ENCODE assay signal across 10 cellular contexts in the genomic region with DNA sequence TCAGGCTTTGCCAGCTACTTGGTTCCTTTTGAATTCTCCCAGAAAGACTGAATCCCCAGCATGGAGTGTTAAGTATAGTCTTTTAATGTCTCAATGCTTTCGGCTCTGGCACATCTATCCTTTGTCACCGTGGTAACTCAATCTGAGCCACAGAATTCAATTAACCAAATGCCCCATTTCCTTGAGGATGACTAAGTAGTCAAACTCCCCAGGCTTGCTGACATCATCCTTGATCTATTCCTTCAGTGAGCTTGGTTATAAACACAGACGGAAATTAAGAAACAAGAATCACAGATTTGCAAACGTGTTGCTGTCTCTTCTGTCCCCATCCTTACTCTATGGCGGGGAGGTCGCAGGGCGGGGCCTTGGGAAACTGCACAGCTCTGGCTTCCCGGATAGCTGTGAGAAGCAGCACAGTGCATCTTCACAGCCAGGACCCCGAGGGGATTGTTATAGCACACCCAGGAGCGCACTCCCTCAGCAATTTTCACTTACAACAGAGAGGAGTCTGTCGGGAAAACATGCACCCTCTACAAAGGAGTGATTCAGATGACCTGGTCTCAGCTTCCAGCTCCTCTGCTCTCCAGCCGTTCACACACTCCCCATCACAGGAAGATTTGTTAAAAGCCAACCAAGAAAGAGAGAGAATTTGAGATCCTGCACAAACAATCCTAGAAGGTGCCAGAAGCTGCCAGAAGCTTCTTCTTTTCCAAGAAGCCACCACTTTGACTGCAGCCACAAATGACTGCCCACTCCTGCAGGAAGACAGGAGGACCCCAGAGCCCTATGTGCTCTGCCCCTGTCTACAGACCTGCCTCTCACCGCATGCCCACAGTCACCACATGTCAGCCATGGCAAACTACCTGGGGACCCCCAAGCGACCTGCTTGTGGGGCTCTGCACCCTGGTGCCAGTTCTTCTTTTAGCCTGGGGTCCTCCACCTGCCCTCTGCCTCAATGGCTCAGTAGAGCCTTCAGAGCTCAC. TPM values are rescaled to one million over a fixed set of nuclear protein-coding genes. Genes with fewer than 3 reads are reported as not detected.
DNase-seq lines count a peak whose midpoint lies in the region; ATAC-seq, FAIRE-seq and TF ChIP-seq lines count a peak whose summit lies in the region.
"Had no signal": no experiment of that assay in that cellular context is flagged by ENCODE, and none has a peak within 500 bp of the region (broad histone marks: within the 10 kb centered on the region; RNA-seq: fewer than 3 reads in every experiment).

No MANE protein-coding gene starts in this region.

- peak overlapping the region; percentile 78 for H3K9ac ChIP-seq in astrocyte (ENCODE audit: low read length)

- H3K9me3 ChIP-seq in A549 = no peaks in the 10 kb centered on the region
- no peaks in the 10 kb centered on the region for H3K9me3 ChIP-seq in astrocyte (ENCODE audit: insufficient read depth, low read depth, low read length)

- H3K4me2 ChIP-seq in A549 (peak overlapping the region; percentile 91), astrocyte (ENCODE audit: low read length) (peak overlapping the region; percentile 87)

- TF ChIP-seq CTCF in A549 (IDR thresholded peaks at IDR 0.05) (no peak), astrocyte (IDR thresholded peaks at IDR 0.05; ENCODE audit: insufficient read depth, low read depth, low read length) (no peak), GM13977 (IDR thresholded peaks at IDR 0.05; ENCODE audit: extremely low read depth, insufficient read depth, missing control alignments) (no peak)

- no peak for TF ChIP-seq POLR2A in A549 (IDR thresholded peaks at IDR 0.05; ENCODE audit: low read length)

- no peaks in the 10 kb centered on the region for H3K79me2 ChIP-seq in astrocyte (ENCODE audit: insufficient read depth, low read length)

- in situ Hi-C loops in GM13977 (cut with MboI; ENCODE audit: low pct_unique_long_range_greater_than_20kb, low sequenced_read_pairs, unreplicated experiment) = no loop called here

- peak overlapping the region; percentile 73 for H3K4me3 Mint-ChIP-seq in astrocyte (ENCODE audit: unreplicated experiment)
- H3K4me3 Mint-ChIP-seq: stimulated activated naive CD8-positive, alpha-beta T cell treated with anti-CD3 and anti-CD28 coated beads, Interleukin-15, Interleukin-2, amounts not matched to agents 100 ng/mL and 50 ng/mL, for 24 hours had no signal

- POLR2A ChIA-PET in A549 (lab: Yijun Ruan, JAX) = interaction anchor here (0.9 to 2.5 kb wide), 7 partner anchors 19 to 46 kb away, joined by 3 to 17 read pairs (median 4); a partner anchor contains a TSS

- H3K27ac Mint-ChIP-seq in astrocyte (ENCODE audit: unreplicated experiment) = peak overlapping the region; percentile 94
- H3K27ac Mint-ChIP-seq: stimulated activated naive CD8-positive, alpha-beta T cell treated with anti-CD3 and anti-CD28 coated beads, Interleukin-15, Interleukin-2, amounts not matched to agents 100 ng/mL and 50 ng/mL, for 24 hours had no signal

- peak overlapping the region; percentile 79 to 85 for H3K27ac ChIP-seq in A549
- peak overlapping the region; percentile 88 for H3K27ac ChIP-seq in astrocyte (ENCODE audit: low read depth, low read length)

- H3K27me3 Mint-ChIP-seq in astrocyte (ENCODE audit: low read depth, unreplicated experiment) = no peaks in the 10 kb centered on the region
- H3K27me3 Mint-ChIP-seq: stimulated activated naive CD8-positive, alpha-beta T cell treated with anti-CD3 and anti-CD28 coated beads, Interleukin-15, Interleukin-2, amounts not matched to agents 100 ng/mL and 50 ng/mL, for 24 hours had no signal

- FAIRE-seq in A549 (lab: Jason Lieb, UNC) (peak; percentile 67), astrocyte (lab: Jason Lieb, UNC) (peak; percentile 92)

- TF ChIP-seq RAD21 in A549 (conservative IDR thresholded peaks at IDR 0.05 in 1 of 2, IDR thresholded peaks at IDR 0.05 in 1 of 2) = 0 out of 5 replicates have a peak, but pooled peaks of 1 of the 2 experiments have one; percentile 22

- DNase-seq in A549 (ENCODE audit: low read depth in 1 of 2, low spot score in 1 of 2) (peak; percentile 65 to 83), HPDE6-E6E7 (ENCODE audit: extremely low spot score) (peak; percentile 84), astrocyte (ENCODE audit: low read depth) (peak; percentile 97), iPS-NIHi7 (ENCODE audit: extremely low spot score) (peak; percentile 43), DMS153 (lab: John Stamatoyannopoulos, UW) (no peak), GM13977 (ENCODE audit: low spot score) (no peak)
- DNase-seq in activated CD8-positive, alpha-beta memory T cell treated with anti-CD3 and anti-CD28 coated beads, Interleukin-2, amount 50 U/mL, for 4 hours = no peak

- no peaks in the 10 kb centered on the region for H3K27me3 ChIP-seq in astrocyte (ENCODE audit: insufficient read depth, low read length)

- H4K20me1 ChIP-seq in astrocyte (ENCODE audit: insufficient read depth, low read length) = no peaks in the 10 kb centered on the region

- H3K36me3 Mint-ChIP-seq in astrocyte (ENCODE audit: low read depth, unreplicated experiment) = no peaks in the 10 kb centered on the region

- H3K9me3 Mint-ChIP-seq in astrocyte (ENCODE audit: unreplicated experiment) = peaks cover 2% of the 10 kb centered on the region
- H3K9me3 Mint-ChIP-seq: stimulated activated naive CD8-positive, alpha-beta T cell treated with anti-CD3 and anti-CD28 coated beads, Interleukin-15, Interleukin-2, amounts not matched to agents 100 ng/mL and 50 ng/mL, for 24 hours had no signal

- peak; percentile 88 to 89 for ATAC-seq in A549
- no peak for ATAC-seq in GM21423 (IDR thresholded peaks at IDR 0.05; ENCODE audit: unreplicated experiment)

- no peaks in the 10 kb centered on the region for H3K36me3 ChIP-seq in astrocyte (ENCODE audit: insufficient read depth, low read length)

- H3K4me3 ChIP-seq in A549 (peak overlapping the region; percentile 19; the same call in 2 of the 3 replicates), astrocyte (ENCODE audit: insufficient read depth, low read depth, low read length) (peak overlapping the region; percentile 46)
- H3K4me3 ChIP-seq: lung had no signal

- 15% methylated on average over 14 of the region's 14 CpGs for WGBS in A549 (ENCODE audit: missing lambda C conversion rate)

- peaks cover 22% of the 10 kb centered on the region for H3K4me1 Mint-ChIP-seq in astrocyte (ENCODE audit: low read depth, unreplicated experiment)

- H2AFZ ChIP-seq in astrocyte (ENCODE audit: low read depth, low read length) = peak overlapping the region; percentile 62

- CTCF ChIA-PET in A549 (lab: Yijun Ruan, JAX) = interaction anchor here (0.6 to 3.9 kb wide), 8 partner anchors 8 to 95 kb away, joined by 3 to 23 read pairs (median 4); no protein-coding TSS in a partner anchor

- peaks cover 30% of the 10 kb centered on the region for H3K4me1 ChIP-seq in A549
- peaks cover 22% of the 10 kb centered on the region for H3K4me1 ChIP-seq in astrocyte (ENCODE audit: insufficient read depth, low read length)

- no peak for TF ChIP-seq EP300 in A549 (IDR thresholded peaks at IDR 0.05)

TF ChIP-seq in A549, 52 proteins besides CTCF, POLR2A, EP300 and RAD21:
- TF ChIP-seq, protein P1, sequence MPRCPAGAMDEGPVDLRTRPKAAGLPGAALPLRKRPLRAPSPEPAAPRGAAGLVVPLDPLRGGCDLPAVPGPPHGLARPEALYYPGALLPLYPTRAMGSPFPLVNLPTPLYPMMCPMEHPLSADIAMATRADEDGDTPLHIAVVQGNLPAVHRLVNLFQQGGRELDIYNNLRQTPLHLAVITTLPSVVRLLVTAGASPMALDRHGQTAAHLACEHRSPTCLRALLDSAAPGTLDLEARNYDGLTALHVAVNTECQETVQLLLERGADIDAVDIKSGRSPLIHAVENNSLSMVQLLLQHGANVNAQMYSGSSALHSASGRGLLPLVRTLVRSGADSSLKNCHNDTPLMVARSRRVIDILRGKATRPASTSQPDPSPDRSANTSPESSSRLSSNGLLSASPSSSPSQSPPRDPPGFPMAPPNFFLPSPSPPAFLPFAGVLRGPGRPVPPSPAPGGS (IDR thresholded peaks at IDR 0.05) = 0 out of 3 replicates have a peak, but pooled peaks have one; percentile 10
- no peak for TF ChIP-seq RCOR1 (IDR thresholded peaks at IDR 0.05; ENCODE audit: low read depth, low read length)
- TF ChIP-seq CEBPB (IDR thresholded peaks at IDR 0.05) = peak in 1 of 2 experiments; percentile 62; a peak in 1 of 4 replicates
- no peak for TF ChIP-seq FOXS1 (CRISPR knock-in tag; IDR thresholded peaks at IDR 0.05)
- TF ChIP-seq, protein P2, sequence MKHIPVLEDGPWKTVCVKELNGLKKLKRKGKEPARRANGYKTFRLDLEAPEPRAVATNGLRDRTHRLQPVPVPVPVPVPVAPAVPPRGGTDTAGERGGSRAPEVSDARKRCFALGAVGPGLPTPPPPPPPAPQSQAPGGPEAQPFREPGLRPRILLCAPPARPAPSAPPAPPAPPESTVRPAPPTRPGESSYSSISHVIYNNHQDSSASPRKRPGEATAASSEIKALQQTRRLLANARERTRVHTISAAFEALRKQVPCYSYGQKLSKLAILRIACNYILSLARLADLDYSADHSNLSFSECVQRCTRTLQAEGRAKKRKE (CRISPR knock-in tag; IDR thresholded peaks at IDR 0.05; ENCODE audit: low read depth) = no peak
- 0 out of 2 replicates have a peak, but pooled peaks have one; percentile 29 for TF ChIP-seq FOSL2 (IDR thresholded peaks at IDR 0.05)
- peak; percentile 72 for TF ChIP-seq FOSL2 (CRISPR knock-in tag; IDR thresholded peaks at IDR 0.05)
- TF ChIP-seq JUNB (IDR thresholded peaks at IDR 0.05) = peak; percentile 51; the same call in 1 of the 2 replicates
- 0 out of 5 replicates have a peak, but pooled peaks of 1 of the 2 experiments have one; percentile 17 for TF ChIP-seq JUN (IDR thresholded peaks at IDR 0.05)
- peak; percentile 33; the same call in 1 of the 3 replicates for TF ChIP-seq SMC3 (IDR thresholded peaks at IDR 0.05)
- TF ChIP-seq, protein P3, sequence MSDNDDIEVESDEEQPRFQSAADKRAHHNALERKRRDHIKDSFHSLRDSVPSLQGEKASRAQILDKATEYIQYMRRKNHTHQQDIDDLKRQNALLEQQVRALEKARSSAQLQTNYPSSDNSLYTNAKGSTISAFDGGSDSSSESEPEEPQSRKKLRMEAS (IDR thresholded peaks at IDR 0.05) = peak; percentile 57; the same call in 1 of the 2 replicates
- no peak for TF ChIP-seq TP53 (CRISPR knock-in tag; IDR thresholded peaks at IDR 0.05)
- TF ChIP-seq GATA3 (IDR thresholded peaks at IDR 0.05; ENCODE audit: borderline replicate concordance) = no peak
TF ChIP-seq in A549: peak in this region for 7.

RNA-seq across cellular contexts. Expression of a gene that starts 44.9 kb away (rescaled TPM):
- 672 and 833 TPM in 2 replicates for polyA plus RNA-seq in A549 (2011; rRNA removed)
- polyA plus RNA-seq in A549 (2012; cell fraction: cytosol; rRNA removed) = 326 and 355 TPM in 2 replicates
- polyA plus RNA-seq in A549 (2012; cell fraction: nucleus; rRNA removed) = 176 and 207 TPM in 2 replicates
- polyA plus RNA-seq in A549 (2017; fragmentation: RNase III; extraction: RNeasy Plus Mini Kit Qiagen cat#74134 plus additional on column Dnase treatment) = 661 to 703 TPM (median 686 TPM) in 3 replicates
- 310 and 393 TPM in 2 replicates for polyA minus RNA-seq in A549 (2011; rRNA and poly(A)+ RNA removed)
- total RNA-seq in astrocyte = 358 and 408 TPM in 2 replicates

Comparison
In these comparisons a context has a peak if more than half of its experiments do, and no peak if none do; other contexts are left out.
1. DNase-seq: peak in A549 (2 of 2), HPDE6-E6E7 (single experiment), astrocyte (single experiment) and iPS-NIHi7 (single experiment); none in DMS153 (single experiment), GM13977 (single experiment) and activated CD8-positive, alpha-beta memory T cell treated with anti-CD3 and anti-CD28 coated beads, Interleukin-2, amount 50 U/mL, for 4 hours (single experiment).